18 cellular contexts compared by ENCODE assay signal in genomic region chr13:110186221-110186838, GRCh38.
A peak's percentile ranks its signal among the peaks of the same experiment; 100 is the strongest.
DNase-seq lines count a peak whose midpoint lies in the region; ATAC-seq, FAIRE-seq and TF ChIP-seq lines count a peak whose summit lies in the region.
"Had no signal": no experiment of that assay in that cellular context is flagged by ENCODE, and none has a peak within 500 bp of the region (broad histone marks: within the 10 kb centered on the region; RNA-seq: fewer than 3 reads in every experiment).

No MANE protein-coding gene starts in this region.

- H3K4me1 Mint-ChIP-seq in CD8-positive, alpha-beta memory T cell: no peaks in the 10 kb centered on the region

- no peak for TF ChIP-seq POLR2A in body of pancreas (IDR thresholded peaks at IDR 0.05)

- ATAC-seq in body of pancreas (peak; percentile 80), left lung (peak; percentile 27), pancreas (peak; percentile 29 to 76 (median 70)), GM18498 (IDR thresholded peaks at IDR 0.05; ENCODE audit: unreplicated experiment) (no peak), GM18502 (IDR thresholded peaks at IDR 0.05; ENCODE audit: poor library complexity, unreplicated experiment) (no peak)

- intact Hi-C loops in body of pancreas (cut with DNase I): no loop called here
- intact Hi-C loops in left lung (cut with DNase I): no loop called here
- intact Hi-C loops in pancreas (cut with DNase I): no loop called here

- CTCF ChIA-PET in CD8-positive, alpha-beta memory T cell (lab: Charles Lee): no interaction called here

- H3K9me3 ChIP-seq in HUES64 (ENCODE audit: insufficient read depth, low read depth, low read length) (no peaks in the 10 kb centered on the region), body of pancreas (no peaks in the 10 kb centered on the region), left lung (no peaks in the 10 kb centered on the region), pancreas (no peaks in the 10 kb centered on the region)
- no peaks in the 10 kb centered on the region for H3K9me3 ChIP-seq in CD8-positive, alpha-beta memory T cell (ENCODE audit: low read length)
- H3K9me3 ChIP-seq: BE2C had no signal

- H3K27me3 ChIP-seq in HUES64 (ENCODE audit: insufficient read depth, low read length) (no peaks in the 10 kb centered on the region), body of pancreas (no peaks in the 10 kb centered on the region), left lung (no peaks in the 10 kb centered on the region), pancreas (no peaks in the 10 kb centered on the region)
- no peaks in the 10 kb centered on the region for H3K27me3 ChIP-seq in CD8-positive, alpha-beta memory T cell (ENCODE audit: insufficient read depth, low read length, poor library complexity, severe bottlenecking)

- peaks cover 4 to 9% of the 10 kb centered on the region in 2 donors for H3K27me3 Mint-ChIP-seq in CD8-positive, alpha-beta memory T cell

- no peak for TF ChIP-seq CTCF in body of pancreas (IDR thresholded peaks at IDR 0.05)
- no peak for TF ChIP-seq CTCF in left lung (IDR thresholded peaks at IDR 0.05)
- TF ChIP-seq CTCF in pancreas (IDR thresholded peaks at IDR 0.05): no peak

- no peak overlapping the region for H3K4me3 Mint-ChIP-seq in CD8-positive, alpha-beta memory T cell
- H3K4me3 Mint-ChIP-seq: CD4-positive, alpha-beta T cell had no signal

- no peak overlapping the region for H3K27ac Mint-ChIP-seq in CD8-positive, alpha-beta memory T cell
- H3K27ac Mint-ChIP-seq: CD4-positive, alpha-beta T cell had no signal

- no peak for FAIRE-seq in pancreas (lab: Jason Lieb, UNC)
- FAIRE-seq: GM12891 had no signal

- DNase-seq in body of pancreas: peak; percentile 18 to 40 (median 32)
- no peak for DNase-seq in left lung
- peak in 3 of 6 donors; percentile 44 to 57 (median 55) for DNase-seq in pancreas
- DNase-seq in CD8-positive, alpha-beta memory T cell: no peak
- DNase-seq in medulla oblongata (ENCODE audit: extremely low spot score): no peak
- DNase-seq: BE2C; CD4-positive, alpha-beta T cell; DMS53; MV-4-11; NCI-H1694 treated with DMSO at 0.1 percent for 48 hours; NCI-H510A; NCI-H774; SHP77 had no signal

- no peaks in the 10 kb centered on the region for H3K36me3 Mint-ChIP-seq in CD8-positive, alpha-beta memory T cell

- no peaks in the 10 kb centered on the region for H3K4me1 ChIP-seq in HUES64 (ENCODE audit: insufficient read depth, low read length)
- H3K4me1 ChIP-seq in body of pancreas: peaks cover 26% of the 10 kb centered on the region
- H3K4me1 ChIP-seq in left lung: peaks cover 0 to 5% of the 10 kb centered on the region in 2 donors
- H3K4me1 ChIP-seq in pancreas: no peaks in the 10 kb centered on the region
- H3K4me1 ChIP-seq in CD8-positive, alpha-beta memory T cell (ENCODE audit: insufficient read depth, low read length): no peaks in the 10 kb centered on the region
- H3K4me1 ChIP-seq: BE2C had no signal

- POLR2A ChIA-PET in CD8-positive, alpha-beta memory T cell (lab: Charles Lee): no interaction called here

- H3K4me3 ChIP-seq in HUES64 (ENCODE audit: low read length): no peak overlapping the region
- H3K4me3 ChIP-seq in body of pancreas: no peak overlapping the region
- H3K4me3 ChIP-seq in left lung: no peak overlapping the region
- H3K4me3 ChIP-seq in pancreas: no peak overlapping the region
- H3K4me3 ChIP-seq in CD8-positive, alpha-beta memory T cell (ENCODE audit: low read length): no peak overlapping the region

- peaks cover 0 to 4% (median 0%) of the 10 kb centered on the region in 5 donors for H3K9me3 Mint-ChIP-seq in CD8-positive, alpha-beta memory T cell
- H3K9me3 Mint-ChIP-seq: CD4-positive, alpha-beta T cell had no signal

- H3K9ac ChIP-seq in HUES64 (ENCODE audit: low read depth, low read length): no peak overlapping the region
- H3K9ac ChIP-seq: KMS-11 had no signal

- H3K36me3 ChIP-seq in HUES64 (ENCODE audit: insufficient read depth, low read length) (peaks cover 63% of the 10 kb centered on the region), body of pancreas (replicated peaks in 1 of 2; ENCODE audit: insufficient read depth in 1 of 2, low read depth in 2 of 2) (no peaks in the 10 kb centered on the region), left lung (peaks cover 0 to 68% of the 10 kb centered on the region in 2 donors), pancreas (no peaks in the 10 kb centered on the region)
- no peaks in the 10 kb centered on the region for H3K36me3 ChIP-seq in CD8-positive, alpha-beta memory T cell (ENCODE audit: insufficient read depth, low read length)
- H3K36me3 ChIP-seq: BE2C had no signal

- H3K27ac ChIP-seq in HUES64 (ENCODE audit: low read depth, low read length): peak overlapping the region; percentile 30; the same call in 1 of the 2 replicates
- H3K27ac ChIP-seq in body of pancreas: peak overlapping the region; percentile 45 to 78 (median 66)
- H3K27ac ChIP-seq in left lung: no peak overlapping the region
- peak overlapping the region; percentile 10 to 57 (median 37) for H3K27ac ChIP-seq in pancreas
- no peak overlapping the region for H3K27ac ChIP-seq in CD8-positive, alpha-beta memory T cell (ENCODE audit: low read depth, low read length)
- H3K27ac ChIP-seq: KMS-11 had no signal

- WGBS in HUES64: 93% methylated on average over 10 of the region's 10 CpGs
- WGBS in body of pancreas, 2 donors: 41 to 53% methylated on average over 6 to 10 of the region's 10 CpGs
- WGBS in pancreas, 2 donors: 48 to 54% methylated on average over 10 of the region's 10 CpGs

Comparison
In these comparisons a context has a peak if more than half of its experiments do, and no peak if none do; other contexts are left out.
1. H3K27ac ChIP-seq: peak in HUES64 (single experiment), body of pancreas (4 of 4) and pancreas (4 of 4); none in left lung (0 of 2) and CD8-positive, alpha-beta memory T cell (single experiment).
2. ATAC-seq: peak in body of pancreas (single experiment), left lung (single experiment) and pancreas (4 of 4); none in GM18498 (single experiment) and GM18502 (single experiment).
3. DNase-seq: peak in body of pancreas (4 of 4); none in left lung (0 of 2), CD8-positive, alpha-beta memory T cell (0 of 5) and medulla oblongata (single experiment).